In the genomic region with DNA sequence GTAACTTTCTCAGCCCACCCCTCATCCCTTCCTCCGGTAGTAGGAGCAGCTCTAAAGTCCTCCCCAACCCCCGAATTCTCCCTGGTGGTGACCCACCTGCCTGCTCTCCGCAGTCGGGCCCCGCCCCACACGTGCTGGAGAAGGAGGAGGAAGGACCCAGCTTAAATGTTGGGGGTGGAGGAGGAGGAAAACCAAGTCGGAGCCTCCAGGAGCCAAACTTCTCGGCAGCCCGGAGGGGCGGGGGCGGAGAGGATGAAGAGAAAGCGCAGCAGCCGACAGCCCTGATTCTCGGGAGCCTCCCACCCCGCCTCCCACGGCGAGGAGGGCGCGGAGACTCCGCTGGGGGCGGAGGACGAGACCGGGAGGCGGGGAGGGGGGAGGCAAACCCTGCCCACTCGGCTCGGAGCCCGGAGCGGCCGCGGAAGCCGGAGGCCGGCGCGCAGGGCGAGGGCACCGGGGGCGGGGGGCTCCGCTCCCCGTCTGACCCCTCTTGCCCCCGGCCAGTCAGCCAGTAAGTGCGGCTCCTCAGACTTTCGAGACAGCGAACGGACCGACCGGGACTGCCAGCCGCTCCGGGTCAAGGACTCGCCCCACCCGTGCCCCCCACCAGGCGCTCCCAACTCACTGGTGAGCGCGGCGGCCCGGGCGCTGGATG, we compare ENCODE assay signal across 8 cellular contexts. TPM values are rescaled to one million over a fixed set of nuclear protein-coding genes. Genes with fewer than 3 reads are reported as not detected.
A peak's percentile ranks its signal among the peaks of the same experiment; 100 is the strongest.
DNase-seq lines count a peak whose midpoint lies in the region; ATAC-seq and TF ChIP-seq lines count a peak whose summit lies in the region.

A gene with protein sequence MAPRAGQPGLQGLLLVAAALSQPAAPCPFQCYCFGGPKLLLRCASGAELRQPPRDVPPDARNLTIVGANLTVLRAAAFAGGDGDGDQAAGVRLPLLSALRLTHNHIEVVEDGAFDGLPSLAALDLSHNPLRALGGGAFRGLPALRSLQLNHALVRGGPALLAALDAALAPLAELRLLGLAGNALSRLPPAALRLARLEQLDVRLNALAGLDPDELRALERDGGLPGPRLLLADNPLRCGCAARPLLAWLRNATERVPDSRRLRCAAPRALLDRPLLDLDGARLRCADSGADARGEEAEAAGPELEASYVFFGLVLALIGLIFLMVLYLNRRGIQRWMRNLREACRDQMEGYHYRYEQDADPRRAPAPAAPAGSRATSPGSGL (plus strand): TSS at position 394 of the 655 bp plus-strand sequence. CDS start 276 bp downstream, outside the sequence.

- no peaks in the 10 kb centered on the region for H3K9me3 ChIP-seq in heart right ventricle

- ATAC-seq in heart right ventricle (peak in 3 of 8 donors; percentile 27 to 40 (median 35)), HG03159 (IDR thresholded peaks at IDR 0.05; ENCODE audit: unreplicated experiment) (no peak)

- H3K4me3 ChIP-seq in heart right ventricle (peak within 1 kb of the TSS in 9 of 10 donors; percentile 33 to 52 (median 45)), retinal pigment epithelial cell (ENCODE audit: low read length) (peak within 1 kb of the TSS; percentile 12)

- H3K27me3 ChIP-seq in heart right ventricle = peaks cover 10 to 83% (median 63%) of the 10 kb centered on the region in 7 donors

- H3K36me3 ChIP-seq in heart right ventricle = no peaks in the 10 kb centered on the region

- WGBS in heart right ventricle, 2 donors = 1% methylated on average over 41 to 56 of the region's 56 CpGs

- intact Hi-C loops in heart right ventricle (cut with DNase I) = loop anchor here in 6 of 10 donors (2.0 to 10.0 kb wide), 6 partner anchors 33 to 316 kb away; no protein-coding TSS in a partner anchor

- DNase-seq in NCI-H345 (lab: John Stamatoyannopoulos, UW) (peak; percentile 40), NCI-H345 treated with DMSO at 0.1 percent for 48 hours (lab: John Stamatoyannopoulos, UW; ENCODE audit: unreplicated experiment) (no peak), heart right ventricle (peak in 1 of 2 donors; percentile 28), retinal pigment epithelial cell (ENCODE audit: low read depth) (no peak), epidermal melanocyte (ENCODE audit: insufficient read length, low spot score) (no peak)
- peak; percentile 63 for DNase-seq in activated CD8-positive, alpha-beta memory T cell treated with anti-CD3 and anti-CD28 coated beads for 24 hours
- no peak for DNase-seq in NK-92 treated with Interleukin-12 subunit alpha and Interleukin-12 subunit beta, amount 100 ng/mL, for 24 hours (lab: John Stamatoyannopoulos, UW)

- no peak for TF ChIP-seq CTCF in heart right ventricle (IDR thresholded peaks at IDR 0.05)
- TF ChIP-seq CTCF in retinal pigment epithelial cell (conservative IDR thresholded peaks at IDR 0.05; ENCODE audit: low read depth, low read length) = no peak

- H3K4me1 ChIP-seq in heart right ventricle = peaks cover 0 to 13% (median 8%) of the 10 kb centered on the region in 9 donors

- no peak within 1 kb of the TSS for H3K27ac ChIP-seq in heart right ventricle

RNA-seq across cellular contexts. Expression of the gene that starts here (rescaled TPM):
- under 1 TPM in 5 of 10 donors, not detected in 5; 0.09 to 0.37 (median 0.17) TPM for total RNA-seq in heart right ventricle
- under 1 TPM; 0.07 to 0.16 TPM for polyA plus RNA-seq in heart right ventricle

Comparison
In these comparisons a context has a peak if more than half of its experiments do, and no peak if none do; other contexts are left out.
1. DNase-seq: peak in NCI-H345 (single experiment) and activated CD8-positive, alpha-beta memory T cell treated with anti-CD3 and anti-CD28 coated beads for 24 hours (single experiment); none in NCI-H345 treated with DMSO at 0.1 percent for 48 hours (single experiment), retinal pigment epithelial cell (single experiment), epidermal melanocyte (single experiment) and NK-92 treated with Interleukin-12 subunit alpha and Interleukin-12 subunit beta, amount 100 ng/mL, for 24 hours (single experiment).